8 cellular contexts compared by ENCODE assay signal in genomic region chr1:151060241-151061011, GRCh38. TPM values are rescaled to one million over a fixed set of nuclear protein-coding genes. Genes with fewer than 3 reads are reported as not detected.
DNase-seq lines count a peak whose midpoint lies in the region; ATAC-seq and TF ChIP-seq lines count a peak whose summit lies in the region.

Gene MLLT11 (plus strand): TSS chr1:151060397. CDS start chr1:151067225, 6,828 bp downstream.

- CTCF ChIA-PET in CD4-positive, alpha-beta memory T cell (lab: Charles Lee; ENCODE audit: partially characterized antibody), result interaction anchor here (1.0 to 9.0 kb wide), 6 partner anchors 10 to 96 kb away, joined by 4 to 92 read pairs (median 43); partner anchors contain the start of genes C1orf56, GABPB2 and TNFAIP8L2

- intact Hi-C loops in CD4-positive, alpha-beta memory T cell (cut with micrococcal nuclease), result loop anchor here (1.0 kb wide), 2 partner anchors 10 to 36 kb away; partner anchors contain the start of gene GABPB2
- intact Hi-C loops in breast epithelium (cut with DNase I; ENCODE audit: low total_unique reads), result no loop called here

- H3K9ac ChIP-seq in HUES6 (ENCODE audit: low read length), result peak within 1 kb of the TSS; percentile 96

- H3K27ac ChIP-seq in CD4-positive, alpha-beta memory T cell (ENCODE audit: low read depth, low read length), result peak within 1 kb of the TSS; percentile 90
- H3K27ac ChIP-seq in HUES6 (ENCODE audit: low read depth, low read length), result peak within 1 kb of the TSS; percentile 88
- H3K27ac ChIP-seq in Peyer's patch, result peak within 1 kb of the TSS; percentile 94 to 96 (median 96)
- peak within 1 kb of the TSS; percentile 92 to 98 for H3K27ac ChIP-seq in breast epithelium
- H3K27ac ChIP-seq in iPS DF 6.9 (ENCODE audit: low read length), result no peak within 1 kb of the TSS

- H3K9me3 ChIP-seq in CD4-positive, alpha-beta memory T cell (ENCODE audit: control insufficient read depth in 1 of 2, low read length in 2 of 2), result no peaks in the 10 kb centered on the region
- H3K9me3 ChIP-seq in HUES6 (ENCODE audit: control insufficient read depth, insufficient read depth, low read depth, low read length), result no peaks in the 10 kb centered on the region
- no peaks in the 10 kb centered on the region for H3K9me3 ChIP-seq in Peyer's patch
- no peaks in the 10 kb centered on the region for H3K9me3 ChIP-seq in breast epithelium
- H3K9me3 ChIP-seq in iPS DF 6.9 (ENCODE audit: control insufficient read depth, insufficient read depth, low read length), result no peaks in the 10 kb centered on the region

- H3K36me3 ChIP-seq in CD4-positive, alpha-beta memory T cell (ENCODE audit: insufficient read depth, low read length), result peaks cover 6% of the 10 kb centered on the region
- H3K36me3 ChIP-seq in HUES6 (ENCODE audit: control insufficient read depth, insufficient read depth, low read length) (peaks cover 16% of the 10 kb centered on the region), Peyer's patch (peaks cover 0 to 4% (median 0%) of the 10 kb centered on the region in 3 donors), breast epithelium (peaks cover under 1% of the 10 kb centered on the region), iPS DF 6.9 (ENCODE audit: control insufficient read depth, insufficient read depth, low read length) (peaks cover 8% of the 10 kb centered on the region; the same call in 1 of the 2 replicates)

- peak within 1 kb of the TSS; percentile 96 to 100 (median 100) for H3K4me3 Mint-ChIP-seq in CD4-positive, alpha-beta memory T cell

- H3K27me3 ChIP-seq in CD4-positive, alpha-beta memory T cell (ENCODE audit: insufficient read depth, low read length), result no peaks in the 10 kb centered on the region
- H3K27me3 ChIP-seq in HUES6 (ENCODE audit: control insufficient read depth, insufficient read depth, low read length), result no peaks in the 10 kb centered on the region
- no peaks in the 10 kb centered on the region for H3K27me3 ChIP-seq in Peyer's patch
- no peaks in the 10 kb centered on the region for H3K27me3 ChIP-seq in breast epithelium
- no peaks in the 10 kb centered on the region for H3K27me3 ChIP-seq in iPS DF 6.9 (ENCODE audit: control insufficient read depth, insufficient read depth, low read length)

- POLR2A ChIA-PET in CD4-positive, alpha-beta memory T cell (lab: Charles Lee; ENCODE audit: partially characterized antibody), result interaction anchor here (0.9 to 16.6 kb wide), 13 partner anchors 8 to 697 kb away, joined by 3 to 325 read pairs (median 9); partner anchors contain the start of genes C1orf56, GABPB2, MINDY1 and PRUNE1

- peaks cover 24 to 58% (median 30%) of the 10 kb centered on the region in 4 donors for H3K4me1 Mint-ChIP-seq in CD4-positive, alpha-beta memory T cell

- peak within 1 kb of the TSS; percentile 98 to 100 (median 99) for H3K27ac Mint-ChIP-seq in CD4-positive, alpha-beta memory T cell

- peaks cover 33% of the 10 kb centered on the region for H3K4me1 ChIP-seq in CD4-positive, alpha-beta memory T cell (ENCODE audit: insufficient read depth, low read length)
- H3K4me1 ChIP-seq in HUES6 (ENCODE audit: control insufficient read depth, insufficient read depth, low read length) (peaks cover 24% of the 10 kb centered on the region), Peyer's patch (peaks cover 0 to 27% (median 11%) of the 10 kb centered on the region in 4 donors), breast epithelium (peaks cover 4 to 24% of the 10 kb centered on the region in 2 donors), iPS DF 6.9 (ENCODE audit: control insufficient read depth, insufficient read depth, low read length) (peaks cover 1% of the 10 kb centered on the region; the same call in 1 of the 2 replicates)

- no peak for TF ChIP-seq POLR2A in Peyer's patch (IDR thresholded peaks at IDR 0.05)
- no peak for TF ChIP-seq POLR2A in breast epithelium (IDR thresholded peaks at IDR 0.05)

- TF ChIP-seq CTCF in Peyer's patch (IDR thresholded peaks at IDR 0.05) (no peak), breast epithelium (IDR thresholded peaks at IDR 0.05) (no peak), retinal pigment epithelial cell (conservative IDR thresholded peaks at IDR 0.05; ENCODE audit: low read depth, low read length) (no peak)

- DNase-seq in CD4-positive, alpha-beta memory T cell, result no peak
- peak; percentile 50 to 59 (median 52) for DNase-seq in Peyer's patch
- no peak for DNase-seq in breast epithelium (ENCODE audit: low spot score in 2 of 2)
- no peak for DNase-seq in iPS DF 6.9 (ENCODE audit: low read depth, low spot score)
- DNase-seq in retinal pigment epithelial cell (ENCODE audit: low read depth), result no peak
- DNase-seq in RPMI8226, result no peak

- no CpG with 5 or more reads among the region's 13 CpGs for WGBS in iPS DF 6.9 (ENCODE audit: insufficient coverage, insufficient read length)

- ATAC-seq in GM19328 (IDR thresholded peaks at IDR 0.05; ENCODE audit: unreplicated experiment), result no peak

- H3K4me3 ChIP-seq in CD4-positive, alpha-beta memory T cell (ENCODE audit: low read length in 2 of 2), result peak within 1 kb of the TSS; percentile 89 to 93
- H3K4me3 ChIP-seq in HUES6 (ENCODE audit: low read depth, low read length), result peak within 1 kb of the TSS; percentile 97
- peak within 1 kb of the TSS; percentile 72 to 94 (median 87) for H3K4me3 ChIP-seq in Peyer's patch
- H3K4me3 ChIP-seq in breast epithelium, result peak within 1 kb of the TSS; percentile 89 to 96 (median 94)
- peak within 1 kb of the TSS; percentile 97 for H3K4me3 ChIP-seq in iPS DF 6.9 (ENCODE audit: low read length)
- H3K4me3 ChIP-seq in retinal pigment epithelial cell (ENCODE audit: low read length), result peak within 1 kb of the TSS; percentile 94

- H3K27me3 Mint-ChIP-seq in CD4-positive, alpha-beta memory T cell, result peaks cover 0 to 1% of the 10 kb centered on the region in 2 donors

- peaks cover 30 to 42% of the 10 kb centered on the region in 2 donors for H3K36me3 Mint-ChIP-seq in CD4-positive, alpha-beta memory T cell

- peaks cover 0 to 7% (median 0%) of the 10 kb centered on the region in 8 donors for H3K9me3 Mint-ChIP-seq in CD4-positive, alpha-beta memory T cell

RNA-seq across cellular contexts. Expression of gene MLLT11, which starts in this region (rescaled TPM):
- total RNA-seq in CD4-positive, alpha-beta memory T cell, result 1 to 10 TPM; 4.5 to 4.9 TPM
- 1 to 10 TPM; 3.6 to 3.9 TPM for polyA plus RNA-seq in CD4-positive, alpha-beta memory T cell
- total RNA-seq in Peyer's patch (under 1 TPM in 2 of 4 donors, not detected in 2; 0.27 to 0.95 TPM), breast epithelium (1 to 10 TPM in 2 of 3 donors, under 1 TPM in 1; 0.16 to 1.9 (median 1.3) TPM)

Comparison
In these comparisons a context has a peak if more than half of its experiments do, and no peak if none do; other contexts are left out.
1. Peak in DNase-seq, H3K4me3 ChIP-seq and H3K27ac ChIP-seq in Peyer's patch; RNA of the gene not detected or under 1 TPM.